30 cellular contexts compared by ENCODE assay signal in the genomic region with DNA sequence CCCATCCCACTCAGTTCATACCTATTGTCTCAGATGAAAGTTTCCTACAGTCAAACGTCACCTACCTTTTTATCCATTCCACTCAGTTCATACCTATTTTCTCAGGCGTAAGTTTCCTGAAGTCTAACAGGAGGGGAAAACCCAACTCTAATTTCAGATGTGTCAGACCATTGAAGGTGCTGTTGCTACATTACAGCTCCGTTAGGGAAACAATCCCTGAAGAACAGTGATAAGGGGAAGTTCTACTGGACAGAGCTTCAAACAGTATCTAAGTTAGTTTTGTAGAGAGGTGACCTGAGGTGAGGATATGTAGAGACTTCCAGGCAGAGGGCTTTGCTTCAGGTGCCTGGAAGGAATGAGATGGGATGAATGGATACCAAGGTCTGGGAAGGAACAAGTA.
DNase-seq lines count a peak whose midpoint lies in the region; ATAC-seq, FAIRE-seq and TF ChIP-seq lines count a peak whose summit lies in the region.
"Had no signal": no experiment of that assay in that cellular context is flagged by ENCODE, and none has a peak within 500 bp of the region (broad histone marks: within the 10 kb centered on the region; RNA-seq: fewer than 3 reads in every experiment).

No MANE protein-coding gene starts in this region.

- no peaks in the 10 kb centered on the region for H4K20me1 ChIP-seq in GM12878 (ENCODE audit: control insufficient read depth, insufficient read depth)
- H4K20me1 ChIP-seq: BLaER1; BLaER1 treated with 17β-estradiol and CSF1 and Interleukin-3, amounts not matched to agents 10 nM and 100 nM had no signal

- no peaks in the 10 kb centered on the region for H3K79me2 ChIP-seq in GM12878 (ENCODE audit: control insufficient read depth, insufficient read depth, low read length)

- no peaks in the 10 kb centered on the region for H3K9me3 ChIP-seq in GM12878 (replicated peaks; ENCODE audit: control insufficient read depth, insufficient read depth, low read length)
- H3K9me3 ChIP-seq: A549, BE2C, BLaER1, Caco-2 had no signal

- intact Hi-C loops in GM12878 (cut with micrococcal nuclease; ENCODE audit: unreplicated experiment) = no loop called here

- ATAC-seq in GM12878 (no peak), HG02885 (IDR thresholded peaks at IDR 0.05; ENCODE audit: poor library complexity, unreplicated experiment) (no peak), GM19452 (IDR thresholded peaks at IDR 0.05; ENCODE audit: unreplicated experiment) (no peak)
- ATAC-seq: A549; CD8-positive, alpha-beta T cell had no signal

- SMC1A ChIA-PET in GM12878 (lab: Charles Lee; ENCODE audit: uncharacterized antibody, unreplicated experiment) = interaction anchor here (0.9 to 3.1 kb wide), 12 partner anchors 9 to 145 kb away, joined by 3 to 29 read pairs (median 3); no protein-coding TSS in a partner anchor

- FAIRE-seq in GM12878 (lab: Jason Lieb, UNC) = no peak
- FAIRE-seq: A204.1, A549, D721Med had no signal

- no peak overlapping the region for H3K4me3 ChIP-seq in GM12878
- H3K4me3 ChIP-seq: A549; BLaER1; BLaER1 treated with 17β-estradiol and CSF1 and Interleukin-3, amounts not matched to agents 10 nM and 100 nM had no signal

- H2AFZ ChIP-seq in GM12878 (ENCODE audit: control insufficient read depth, low read depth, low read length) = no peak overlapping the region

- no peak for TF ChIP-seq EP300 in GM12878 (IDR thresholded peaks at IDR 0.05; ENCODE audit: borderline replicate concordance in 1 of 2, control insufficient read depth in 1 of 2, low read depth in 2 of 2, low read length in 2 of 2)

- H3K4me2 ChIP-seq in GM12878 (ENCODE audit: control insufficient read depth, insufficient read depth) = no peak overlapping the region
- H3K4me2 ChIP-seq: A549; BLaER1; BLaER1 treated with 17β-estradiol and CSF1 and Interleukin-3, amounts not matched to agents 10 nM and 100 nM had no signal

- TF ChIP-seq RAD21 in GM12878 (IDR thresholded peaks at IDR 0.05; ENCODE audit: insufficient read depth, low read depth, low read length) = no peak

- H3K27ac ChIP-seq in GM12878 (ENCODE audit: control insufficient read depth, insufficient read depth) = no peak overlapping the region
- H3K27ac ChIP-seq: 22Rv1; A549; BLaER1; BLaER1 treated with 17β-estradiol and CSF1 and Interleukin-3, amounts not matched to agents 10 nM and 100 nM; C4-2B had no signal

- RAD21 ChIA-PET in GM12878 (lab: Charles Lee; ENCODE audit: unreplicated experiment) = interaction anchor here (0.9 to 2.2 kb wide), 4 partner anchors 12 to 182 kb away, joined by 3 to 9 read pairs (median 6); no protein-coding TSS in a partner anchor

- no peaks in the 10 kb centered on the region for H3K4me1 ChIP-seq in GM12878 (ENCODE audit: control insufficient read depth, insufficient read depth, low read length)
- H3K4me1 ChIP-seq: A549; BE2C; BLaER1; BLaER1 treated with 17β-estradiol and CSF1 and Interleukin-3, amounts not matched to agents 10 nM and 100 nM; Caco-2 had no signal

- POLR2A ChIA-PET in GM12878 (lab: Charles Lee) = interaction anchor here (0.9 to 1.0 kb wide), 3 partner anchors 11 to 26 kb away, joined by 3 to 4 read pairs (median 3); no protein-coding TSS in a partner anchor

- DNase-seq in GM12878 (ENCODE audit: low read depth, low spot score) (no peak), kidney tubule cell (ENCODE audit: low spot score) (peak; percentile 4)
- DNase-seq: 8988T; ACHN; AML-193; BE2C; C1 segment of cervical spinal cord; Caco-2; Calu3; CD4-positive, alpha-beta memory T cell; CD4-positive, alpha-beta T cell; CD4-positive, CD25-positive, alpha-beta regulatory T cell; CD8-positive, alpha-beta memory T cell; CD8-positive, alpha-beta T cell; COR-L47; DMS 273 treated with DMSO at 0.1 percent for 48 hours; DMS153; DMS79; DMS79 treated with DMSO at 0.1 percent for 48 hours; DND-41; EL had no signal

- no peaks in the 10 kb centered on the region for H3K27me3 ChIP-seq in GM12878 (replicated peaks in 1 of 2; ENCODE audit: control insufficient read depth in 2 of 2, insufficient read depth in 2 of 2, low read length in 1 of 2)
- H3K27me3 ChIP-seq: BE2C; BLaER1; BLaER1 treated with 17β-estradiol and CSF1 and Interleukin-3, amounts not matched to agents 10 nM and 100 nM had no signal

- in situ Hi-C loops in GM12878 (cut with MboI) = no loop called here

- H3K36me3 ChIP-seq in GM12878 (ENCODE audit: control insufficient read depth in 2 of 2, insufficient read depth in 2 of 2, low read length in 1 of 2) = no peaks in the 10 kb centered on the region
- H3K36me3 ChIP-seq: BE2C; BLaER1; BLaER1 treated with 17β-estradiol and CSF1 and Interleukin-3, amounts not matched to agents 10 nM and 100 nM had no signal

- H3K9ac ChIP-seq in GM12878 (ENCODE audit: control insufficient read depth, insufficient read depth, low read length) = no peak overlapping the region
- H3K9ac ChIP-seq: BLaER1; BLaER1 treated with 17β-estradiol and CSF1 and Interleukin-3, amounts not matched to agents 10 nM and 100 nM had no signal

- CTCF ChIA-PET in GM12878 (lab: Yijun Ruan, JAX) = interaction anchor here (1.4 to 3.4 kb wide), 3 partner anchors 10 to 24 kb away, joined by 6 to 10 read pairs (median 8); no protein-coding TSS in a partner anchor

- no peak for TF ChIP-seq CTCF in GM12878 (IDR thresholded peaks at IDR 0.05 in 2 of 3, conservative IDR thresholded peaks at IDR 0.05 in 1 of 3; ENCODE audit: control insufficient read depth in 2 of 3, extremely low read depth in 1 of 3, insufficient read depth in 1 of 3, low read depth in 3 of 3, low read length in 3 of 3)

- 9% methylated on average over 3 of the region's 3 CpGs for WGBS in GM12878 (ENCODE audit: insufficient coverage, insufficient replicate concordance, low lambda C conversion rate, missing lambda C conversion rate)

- no peak for TF ChIP-seq POLR2A in GM12878 (IDR thresholded peaks at IDR 0.05; ENCODE audit: low read depth, low read length)

- BruUV-seq in GM12878 (replicated peaks; lab: Mats Ljungman, UMichigan) = no TSS peak

TF ChIP-seq in GM12878, 131 proteins besides CTCF, POLR2A, EP300 and RAD21 (continues in another document):
- TF ChIP-seq IKZF2 (IDR thresholded peaks at IDR 0.05) = peak; percentile 41 to 43; a peak in 2 of 4 replicates
- no peak for TF ChIP-seq NFIC (IDR thresholded peaks at IDR 0.05; ENCODE audit: low read depth, low read length)
- no peak for TF ChIP-seq GABPA (IDR thresholded peaks at IDR 0.05; ENCODE audit: low read depth)
- no peak for TF ChIP-seq CREB1 (IDR thresholded peaks at IDR 0.05; ENCODE audit: low read depth)
- no peak for TF ChIP-seq TCF7 (IDR thresholded peaks at IDR 0.05; ENCODE audit: borderline replicate concordance)
- TF ChIP-seq, protein P1, sequence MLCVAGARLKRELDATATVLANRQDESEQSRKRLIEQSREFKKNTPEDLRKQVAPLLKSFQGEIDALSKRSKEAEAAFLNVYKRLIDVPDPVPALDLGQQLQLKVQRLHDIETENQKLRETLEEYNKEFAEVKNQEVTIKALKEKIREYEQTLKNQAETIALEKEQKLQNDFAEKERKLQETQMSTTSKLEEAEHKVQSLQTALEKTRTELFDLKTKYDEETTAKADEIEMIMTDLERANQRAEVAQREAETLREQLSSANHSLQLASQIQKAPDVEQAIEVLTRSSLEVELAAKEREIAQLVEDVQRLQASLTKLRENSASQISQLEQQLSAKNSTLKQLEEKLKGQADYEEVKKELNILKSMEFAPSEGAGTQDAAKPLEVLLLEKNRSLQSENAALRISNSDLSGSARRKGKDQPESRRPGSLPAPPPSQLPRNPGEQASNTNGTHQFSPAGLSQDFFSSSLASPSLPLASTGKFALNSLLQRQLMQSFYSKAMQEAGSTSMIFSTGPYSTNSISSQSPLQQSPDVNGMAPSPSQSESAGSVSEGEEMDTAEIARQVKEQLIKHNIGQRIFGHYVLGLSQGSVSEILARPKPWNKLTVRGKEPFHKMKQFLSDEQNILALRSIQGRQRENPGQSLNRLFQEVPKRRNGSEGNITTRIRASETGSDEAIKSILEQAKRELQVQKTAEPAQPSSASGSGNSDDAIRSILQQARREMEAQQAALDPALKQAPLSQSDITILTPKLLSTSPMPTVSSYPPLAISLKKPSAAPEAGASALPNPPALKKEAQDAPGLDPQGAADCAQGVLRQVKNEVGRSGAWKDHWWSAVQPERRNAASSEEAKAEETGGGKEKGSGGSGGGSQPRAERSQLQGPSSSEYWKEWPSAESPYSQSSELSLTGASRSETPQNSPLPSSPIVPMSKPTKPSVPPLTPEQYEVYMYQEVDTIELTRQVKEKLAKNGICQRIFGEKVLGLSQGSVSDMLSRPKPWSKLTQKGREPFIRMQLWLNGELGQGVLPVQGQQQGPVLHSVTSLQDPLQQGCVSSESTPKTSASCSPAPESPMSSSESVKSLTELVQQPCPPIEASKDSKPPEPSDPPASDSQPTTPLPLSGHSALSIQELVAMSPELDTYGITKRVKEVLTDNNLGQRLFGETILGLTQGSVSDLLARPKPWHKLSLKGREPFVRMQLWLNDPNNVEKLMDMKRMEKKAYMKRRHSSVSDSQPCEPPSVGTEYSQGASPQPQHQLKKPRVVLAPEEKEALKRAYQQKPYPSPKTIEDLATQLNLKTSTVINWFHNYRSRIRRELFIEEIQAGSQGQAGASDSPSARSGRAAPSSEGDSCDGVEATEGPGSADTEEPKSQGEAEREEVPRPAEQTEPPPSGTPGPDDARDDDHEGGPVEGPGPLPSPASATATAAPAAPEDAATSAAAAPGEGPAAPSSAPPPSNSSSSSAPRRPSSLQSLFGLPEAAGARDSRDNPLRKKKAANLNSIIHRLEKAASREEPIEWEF (IDR thresholded peaks at IDR 0.05; ENCODE audit: insufficient replicate concordance, low read depth, low read length) = no peak
- TF ChIP-seq, protein P2, sequence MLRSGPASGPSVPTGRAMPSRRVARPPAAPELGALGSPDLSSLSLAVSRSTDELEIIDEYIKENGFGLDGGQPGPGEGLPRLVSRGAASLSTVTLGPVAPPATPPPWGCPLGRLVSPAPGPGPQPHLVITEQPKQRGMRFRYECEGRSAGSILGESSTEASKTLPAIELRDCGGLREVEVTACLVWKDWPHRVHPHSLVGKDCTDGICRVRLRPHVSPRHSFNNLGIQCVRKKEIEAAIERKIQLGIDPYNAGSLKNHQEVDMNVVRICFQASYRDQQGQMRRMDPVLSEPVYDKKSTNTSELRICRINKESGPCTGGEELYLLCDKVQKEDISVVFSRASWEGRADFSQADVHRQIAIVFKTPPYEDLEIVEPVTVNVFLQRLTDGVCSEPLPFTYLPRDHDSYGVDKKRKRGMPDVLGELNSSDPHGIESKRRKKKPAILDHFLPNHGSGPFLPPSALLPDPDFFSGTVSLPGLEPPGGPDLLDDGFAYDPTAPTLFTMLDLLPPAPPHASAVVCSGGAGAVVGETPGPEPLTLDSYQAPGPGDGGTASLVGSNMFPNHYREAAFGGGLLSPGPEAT (IDR thresholded peaks at IDR 0.05; ENCODE audit: low read depth) = peak; percentile 51; the same call in 1 of the 2 replicates
- TF ChIP-seq SMC3 (IDR thresholded peaks at IDR 0.05; ENCODE audit: borderline replicate concordance, low read length) = no peak
